In the genomic region with DNA sequence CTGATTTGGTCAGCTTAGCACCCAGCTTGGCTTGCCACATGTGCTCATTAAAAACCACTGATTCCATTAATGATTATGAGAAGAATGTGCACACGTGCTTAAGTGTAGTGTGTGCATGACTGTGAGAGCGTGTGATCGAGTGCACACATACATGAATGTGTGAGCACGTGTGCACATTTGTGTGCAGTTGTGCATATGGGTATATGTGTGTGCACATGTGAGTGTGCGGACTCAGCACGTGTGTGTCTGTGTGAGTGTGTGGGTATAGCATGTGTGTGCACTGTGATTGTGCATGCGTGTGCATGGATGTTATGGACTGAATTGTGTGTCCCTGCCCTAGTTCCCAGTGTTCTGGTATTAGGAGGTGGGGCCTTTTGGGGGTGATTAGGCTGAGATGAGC, we compare ENCODE assay signal across 2 cellular contexts.
TF ChIP-seq lines count a peak whose summit lies in the region.

No MANE protein-coding gene starts in this region.

TF ChIP-seq in HepG2, 621 proteins besides CTCF, POLR2A, EP300 and RAD21:
- TF ChIP-seq, protein P1, sequence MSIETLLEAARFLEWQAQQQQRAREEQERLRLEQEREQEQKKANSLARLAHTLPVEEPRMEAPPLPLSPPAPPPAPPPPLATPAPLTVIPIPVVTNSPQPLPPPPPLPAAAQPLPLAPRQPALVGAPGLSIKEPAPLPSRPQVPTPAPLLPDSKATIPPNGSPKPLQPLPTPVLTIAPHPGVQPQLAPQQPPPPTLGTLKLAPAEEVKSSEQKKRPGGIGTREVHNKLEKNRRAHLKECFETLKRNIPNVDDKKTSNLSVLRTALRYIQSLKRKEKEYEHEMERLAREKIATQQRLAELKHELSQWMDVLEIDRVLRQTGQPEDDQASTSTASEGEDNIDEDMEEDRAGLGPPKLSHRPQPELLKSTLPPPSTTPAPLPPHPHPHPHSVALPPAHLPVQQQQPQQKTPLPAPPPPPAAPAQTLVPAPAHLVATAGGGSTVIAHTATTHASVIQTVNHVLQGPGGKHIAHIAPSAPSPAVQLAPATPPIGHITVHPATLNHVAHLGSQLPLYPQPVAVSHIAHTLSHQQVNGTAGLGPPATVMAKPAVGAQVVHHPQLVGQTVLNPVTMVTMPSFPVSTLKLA (IDR thresholded peaks at IDR 0.05), result peak; percentile 97
- TF ChIP-seq ZNF44 (CRISPR knock-in tag; IDR thresholded peaks at IDR 0.05), result no peak

TF ChIP-seq in H1, 55 proteins besides CTCF, POLR2A, EP300 and RAD21:
- no peak for TF ChIP-seq BCL11A (IDR thresholded peaks at IDR 0.05; ENCODE audit: low read depth in 2 of 2, low read length in 2 of 2)
- no peak for TF ChIP-seq ASH2L (IDR thresholded peaks at IDR 0.05; ENCODE audit: low read length)
- no peak for TF ChIP-seq CHD7 (IDR thresholded peaks at IDR 0.05; ENCODE audit: insufficient replicate concordance, low read length)
- no peak for TF ChIP-seq SP1 (IDR thresholded peaks at IDR 0.05; ENCODE audit: low read depth, low read length)
- no peak for TF ChIP-seq RBBP5 (IDR thresholded peaks at IDR 0.05; ENCODE audit: borderline replicate concordance, low read depth, low read length)
- TF ChIP-seq GTF2F1 (IDR thresholded peaks at IDR 0.05; ENCODE audit: borderline replicate concordance, low read depth, low read length), result no peak
